Comparison of ENCODE assay signal across 3 cellular contexts in the genomic region with DNA sequence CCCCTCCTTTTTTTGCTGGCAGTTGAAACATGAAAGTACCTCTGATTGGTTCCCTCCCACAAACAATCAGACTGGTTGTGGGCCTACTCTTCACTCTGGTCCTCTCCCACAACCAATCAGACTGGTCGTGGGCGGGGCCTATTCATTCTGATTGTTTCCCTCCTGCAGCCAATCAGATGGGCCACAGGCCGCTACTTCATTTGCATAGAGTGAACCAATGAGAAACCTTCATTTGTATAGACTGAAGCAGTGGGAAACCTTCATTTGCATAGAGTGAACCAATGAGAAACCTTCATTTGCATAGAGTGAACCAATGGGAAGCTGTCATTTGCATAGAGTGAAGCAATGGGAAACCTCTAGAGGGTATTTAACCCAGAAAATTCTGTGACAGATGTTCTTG.
TF ChIP-seq lines count a peak whose summit lies in the region.

No MANE protein-coding gene starts in this region.

TF ChIP-seq in SK-N-SH treated with all-trans-retinoic acid at 6 μM for 48 hours, 23 proteins besides CTCF, POLR2A, EP300 and RAD21:
- TF ChIP-seq, protein P1, sequence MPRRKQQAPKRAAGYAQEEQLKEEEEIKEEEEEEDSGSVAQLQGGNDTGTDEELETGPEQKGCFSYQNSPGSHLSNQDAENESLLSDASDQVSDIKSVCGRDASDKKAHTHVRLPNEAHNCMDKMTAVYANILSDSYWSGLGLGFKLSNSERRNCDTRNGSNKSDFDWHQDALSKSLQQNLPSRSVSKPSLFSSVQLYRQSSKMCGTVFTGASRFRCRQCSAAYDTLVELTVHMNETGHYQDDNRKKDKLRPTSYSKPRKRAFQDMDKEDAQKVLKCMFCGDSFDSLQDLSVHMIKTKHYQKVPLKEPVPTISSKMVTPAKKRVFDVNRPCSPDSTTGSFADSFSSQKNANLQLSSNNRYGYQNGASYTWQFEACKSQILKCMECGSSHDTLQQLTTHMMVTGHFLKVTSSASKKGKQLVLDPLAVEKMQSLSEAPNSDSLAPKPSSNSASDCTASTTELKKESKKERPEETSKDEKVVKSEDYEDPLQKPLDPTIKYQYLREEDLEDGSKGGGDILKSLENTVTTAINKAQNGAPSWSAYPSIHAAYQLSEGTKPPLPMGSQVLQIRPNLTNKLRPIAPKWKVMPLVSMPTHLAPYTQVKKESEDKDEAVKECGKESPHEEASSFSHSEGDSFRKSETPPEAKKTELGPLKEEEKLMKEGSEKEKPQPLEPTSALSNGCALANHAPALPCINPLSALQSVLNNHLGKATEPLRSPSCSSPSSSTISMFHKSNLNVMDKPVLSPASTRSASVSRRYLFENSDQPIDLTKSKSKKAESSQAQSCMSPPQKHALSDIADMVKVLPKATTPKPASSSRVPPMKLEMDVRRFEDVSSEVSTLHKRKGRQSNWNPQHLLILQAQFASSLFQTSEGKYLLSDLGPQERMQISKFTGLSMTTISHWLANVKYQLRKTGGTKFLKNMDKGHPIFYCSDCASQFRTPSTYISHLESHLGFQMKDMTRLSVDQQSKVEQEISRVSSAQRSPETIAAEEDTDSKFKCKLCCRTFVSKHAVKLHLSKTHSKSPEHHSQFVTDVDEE (CRISPR knock-in tag; IDR thresholded peaks at IDR 0.05) = no peak
- TF ChIP-seq TCF4 (CRISPR knock-in tag; IDR thresholded peaks at IDR 0.05; ENCODE audit: borderline replicate concordance) = no peak
- no peak for TF ChIP-seq ZFP30 (CRISPR knock-in tag; IDR thresholded peaks at IDR 0.05)
- no peak for TF ChIP-seq ZFP3 (CRISPR knock-in tag; IDR thresholded peaks at IDR 0.05)
- no peak for TF ChIP-seq ZC3H10 (CRISPR knock-in tag; IDR thresholded peaks at IDR 0.05)
- no peak for TF ChIP-seq OSR1 (CRISPR knock-in tag; IDR thresholded peaks at IDR 0.05)
- no peak for TF ChIP-seq GLIS3 (CRISPR knock-in tag; IDR thresholded peaks at IDR 0.05)
- TF ChIP-seq, protein P2, sequence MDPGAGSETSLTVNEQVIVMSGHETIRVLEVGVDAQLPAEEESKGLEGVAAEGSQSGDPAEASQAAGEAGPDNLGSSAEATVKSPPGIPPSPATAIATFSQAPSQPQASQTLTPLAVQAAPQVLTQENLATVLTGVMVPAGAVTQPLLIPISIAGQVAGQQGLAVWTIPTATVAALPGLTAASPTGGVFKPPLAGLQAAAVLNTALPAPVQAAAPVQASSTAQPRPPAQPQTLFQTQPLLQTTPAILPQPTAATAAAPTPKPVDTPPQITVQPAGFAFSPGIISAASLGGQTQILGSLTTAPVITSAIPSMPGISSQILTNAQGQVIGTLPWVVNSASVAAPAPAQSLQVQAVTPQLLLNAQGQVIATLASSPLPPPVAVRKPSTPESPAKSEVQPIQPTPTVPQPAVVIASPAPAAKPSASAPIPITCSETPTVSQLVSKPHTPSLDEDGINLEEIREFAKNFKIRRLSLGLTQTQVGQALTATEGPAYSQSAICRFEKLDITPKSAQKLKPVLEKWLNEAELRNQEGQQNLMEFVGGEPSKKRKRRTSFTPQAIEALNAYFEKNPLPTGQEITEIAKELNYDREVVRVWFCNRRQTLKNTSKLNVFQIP (CRISPR knock-in tag; IDR thresholded peaks at IDR 0.05; ENCODE audit: borderline replicate concordance, low read depth) = no peak
- no peak for TF ChIP-seq ARNTL (CRISPR knock-in tag; IDR thresholded peaks at IDR 0.05; ENCODE audit: borderline replicate concordance, low read depth)
- TF ChIP-seq, protein P3, sequence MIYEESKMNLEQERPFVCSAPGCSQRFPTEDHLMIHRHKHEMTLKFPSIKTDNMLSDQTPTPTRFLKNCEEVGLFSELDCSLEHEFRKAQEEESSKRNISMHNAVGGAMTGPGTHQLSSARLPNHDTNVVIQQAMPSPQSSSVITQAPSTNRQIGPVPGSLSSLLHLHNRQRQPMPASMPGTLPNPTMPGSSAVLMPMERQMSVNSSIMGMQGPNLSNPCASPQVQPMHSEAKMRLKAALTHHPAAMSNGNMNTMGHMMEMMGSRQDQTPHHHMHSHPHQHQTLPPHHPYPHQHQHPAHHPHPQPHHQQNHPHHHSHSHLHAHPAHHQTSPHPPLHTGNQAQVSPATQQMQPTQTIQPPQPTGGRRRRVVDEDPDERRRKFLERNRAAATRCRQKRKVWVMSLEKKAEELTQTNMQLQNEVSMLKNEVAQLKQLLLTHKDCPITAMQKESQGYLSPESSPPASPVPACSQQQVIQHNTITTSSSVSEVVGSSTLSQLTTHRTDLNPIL (CRISPR knock-in tag; IDR thresholded peaks at IDR 0.05; ENCODE audit: low read depth) = no peak

TF ChIP-seq in SK-N-SH, 30 proteins besides CTCF, POLR2A, EP300 and RAD21:
- TF ChIP-seq, protein P4, sequence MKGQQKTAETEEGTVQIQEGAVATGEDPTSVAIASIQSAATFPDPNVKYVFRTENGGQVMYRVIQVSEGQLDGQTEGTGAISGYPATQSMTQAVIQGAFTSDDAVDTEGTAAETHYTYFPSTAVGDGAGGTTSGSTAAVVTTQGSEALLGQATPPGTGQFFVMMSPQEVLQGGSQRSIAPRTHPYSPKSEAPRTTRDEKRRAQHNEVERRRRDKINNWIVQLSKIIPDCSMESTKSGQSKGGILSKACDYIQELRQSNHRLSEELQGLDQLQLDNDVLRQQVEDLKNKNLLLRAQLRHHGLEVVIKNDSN (IDR thresholded peaks at IDR 0.05; ENCODE audit: borderline replicate concordance, low read depth) = no peak
- no peak for TF ChIP-seq GABPA (IDR thresholded peaks at IDR 0.05; ENCODE audit: low read depth)
- TF ChIP-seq TEAD4 (IDR thresholded peaks at IDR 0.05; ENCODE audit: borderline replicate concordance, insufficient read depth) = no peak
- TF ChIP-seq NRF1 (IDR thresholded peaks at IDR 0.05; ENCODE audit: low read depth, low read length) = no peak
- no peak for TF ChIP-seq NFIC (IDR thresholded peaks at IDR 0.05; ENCODE audit: borderline replicate concordance)
- no peak for TF ChIP-seq RXRA (IDR thresholded peaks at IDR 0.05; ENCODE audit: borderline replicate concordance, low read depth)
- TF ChIP-seq EZH2phosphoT487 (IDR thresholded peaks at IDR 0.05; ENCODE audit: borderline replicate concordance, low read depth) = no peak
- TF ChIP-seq MEF2A (IDR thresholded peaks at IDR 0.05; ENCODE audit: borderline replicate concordance, low read depth) = no peak
- no peak for TF ChIP-seq JUND (IDR thresholded peaks at IDR 0.05)
- TF ChIP-seq FOSL2 (IDR thresholded peaks at IDR 0.05; ENCODE audit: borderline replicate concordance, low read depth) = no peak
TF ChIP-seq in SK-N-SH: peak in this region for 0.

TF ChIP-seq in H1, 55 proteins besides CTCF, POLR2A, EP300 and RAD21:
- no peak for TF ChIP-seq BRCA1 (IDR thresholded peaks at IDR 0.05; ENCODE audit: low read depth, low read length)
- peak; percentile 43; the same call in 1 of the 2 replicates for TF ChIP-seq SP1 (IDR thresholded peaks at IDR 0.05; ENCODE audit: low read depth, low read length)
